In the genomic region with DNA sequence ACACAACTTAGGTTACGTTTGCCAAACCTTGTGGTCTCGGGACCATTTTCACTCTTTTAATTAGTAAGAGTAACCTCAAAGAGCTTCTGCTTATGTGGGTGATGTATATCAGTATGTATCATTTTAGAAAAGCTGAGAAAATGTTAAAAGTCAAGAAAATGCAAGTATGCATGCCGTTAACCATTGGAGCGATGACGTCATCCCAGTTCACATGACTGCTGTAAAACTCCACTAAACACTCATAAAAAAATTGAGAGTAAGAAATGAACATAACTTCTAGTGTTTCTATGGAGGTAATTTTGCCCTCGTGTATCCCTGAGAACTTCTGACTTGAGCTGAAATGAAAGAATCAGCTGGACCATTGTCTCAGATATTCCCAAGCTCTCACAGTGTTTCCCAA, we compare ENCODE assay signal across 33 cellular contexts.
"Had no signal": no experiment of that assay in that cellular context is flagged by ENCODE, and none has a peak within 500 bp of the region (broad histone marks: within the 10 kb centered on the region; RNA-seq: fewer than 3 reads in every experiment).

No MANE protein-coding gene starts in this region.

- H3K4me1 ChIP-seq: adrenal gland, body of pancreas, breast epithelium had no signal

- FAIRE-seq: astrocyte, TTC549 had no signal

- H3K4me3 ChIP-seq: adrenal gland, body of pancreas, breast epithelium had no signal

- H3K27ac ChIP-seq: adrenal gland, body of pancreas, brain microvascular endothelial cell, breast epithelium, VCaP had no signal

- H3K9me3 ChIP-seq: adrenal gland, body of pancreas, breast epithelium had no signal

- DNase-seq: activated B cell treated with CpG ODN at 0.5 μM for 24 hours; activated CD4-positive, alpha-beta memory T cell treated with anti-CD3 and anti-CD28 coated beads for 36 hours; activated CD4-positive, alpha-beta T cell treated with anti-CD3 and anti-CD28 coated beads for 4 hours; activated CD4-positive, alpha-beta T cell treated with anti-CD3 and anti-CD28 coated beads, Interleukin-2, amount 10 ng/mL, durations not matched to agents 24 days and 14 days; activated CD4-positive, alpha-beta T cell treated with anti-CD3 and anti-CD28 coated beads, Interleukin-2, amount 50 U/mL, for 1 hour; activated CD4-positive, alpha-beta T cell treated with anti-CD3 and anti-CD28 coated beads, Interleukin-2, amount 50 U/mL, for 4 hours; activated CD4-positive, CD25-positive, alpha-beta regulatory T cell treated with anti-CD3 and anti-CD28 coated beads, Interleukin-2, amount 50 U/mL, for 72 hours; activated CD8-positive, alpha-beta memory T cell treated with anti-CD3 and anti-CD28 coated beads, Interleukin-2, amount 50 U/mL, for 4 hours; activated CD8-positive, alpha-beta T cell treated with anti-CD3 and anti-CD28 coated beads for 36 hours; activated effector memory CD4-positive, alpha-beta T cell treated with anti-CD3 and anti-CD28 coated beads, Interleukin-2, amount 50 U/mL, for 16 hours; activated gamma-delta T cell treated with Interleukin-2 at 50 U/mL for 16 hours; activated naive CD4-positive, alpha-beta T cell; activated naive CD4-positive, alpha-beta T cell treated with anti-CD3 and anti-CD28 coated beads for 36 hours; activated naive CD4-positive, alpha-beta T cell treated with anti-CD3 and anti-CD28 coated beads, Interleukin-2, amount 50 U/mL, for 16 hours; activated naive CD8-positive, alpha-beta T cell treated with anti-CD3 and anti-CD28 coated beads for 36 hours; activated T-cell treated with anti-CD3 and anti-CD28 coated beads for 4 hours; activated T-cell treated with anti-CD3 and anti-CD28 coated beads, Interleukin-2, amount 50 U/mL, for 1 hour; activated T-cell treated with anti-CD3 and anti-CD28 coated beads, Interleukin-2, amount 50 U/mL, for 4 hours; activated T-cell treated with anti-CD3 and anti-CD28 coated beads, Interleukin-2, amount 50 U/mL, for 72 hours; adrenal gland; amniotic stem cell; aorta; body of pancreas; brain microvascular endothelial cell; central memory CD4-positive, alpha-beta T cell; T-helper 2 cell; T-helper 9 cell had no signal

- H3K36me3 ChIP-seq: adrenal gland, brain microvascular endothelial cell, breast epithelium had no signal

- H3K27me3 ChIP-seq: body of pancreas, brain microvascular endothelial cell had no signal

- ATAC-seq: activated CD8-positive, alpha-beta T cell treated with anti-CD3 and anti-CD28 coated beads for 36 hours; activated naive CD4-positive, alpha-beta T cell treated with anti-CD3 and anti-CD28 coated beads, Interleukin-2, amount 50 U/mL, for 72 hours; activated T-cell treated with anti-CD3 and anti-CD28 coated beads, Interleukin-2, amount 50 U/mL, for 4 hours; activated T-cell treated with anti-CD3 and anti-CD28 coated beads, Interleukin-2, amount 50 U/mL, for 72 hours; activated T-helper 17 cell treated with anti-CD3 and anti-CD28 coated beads, Interleukin-2, amount 50 U/mL, for 72 hours; body of pancreas had no signal
